Comparison of ENCODE assay signal across 1 cellular context in the genomic region with DNA sequence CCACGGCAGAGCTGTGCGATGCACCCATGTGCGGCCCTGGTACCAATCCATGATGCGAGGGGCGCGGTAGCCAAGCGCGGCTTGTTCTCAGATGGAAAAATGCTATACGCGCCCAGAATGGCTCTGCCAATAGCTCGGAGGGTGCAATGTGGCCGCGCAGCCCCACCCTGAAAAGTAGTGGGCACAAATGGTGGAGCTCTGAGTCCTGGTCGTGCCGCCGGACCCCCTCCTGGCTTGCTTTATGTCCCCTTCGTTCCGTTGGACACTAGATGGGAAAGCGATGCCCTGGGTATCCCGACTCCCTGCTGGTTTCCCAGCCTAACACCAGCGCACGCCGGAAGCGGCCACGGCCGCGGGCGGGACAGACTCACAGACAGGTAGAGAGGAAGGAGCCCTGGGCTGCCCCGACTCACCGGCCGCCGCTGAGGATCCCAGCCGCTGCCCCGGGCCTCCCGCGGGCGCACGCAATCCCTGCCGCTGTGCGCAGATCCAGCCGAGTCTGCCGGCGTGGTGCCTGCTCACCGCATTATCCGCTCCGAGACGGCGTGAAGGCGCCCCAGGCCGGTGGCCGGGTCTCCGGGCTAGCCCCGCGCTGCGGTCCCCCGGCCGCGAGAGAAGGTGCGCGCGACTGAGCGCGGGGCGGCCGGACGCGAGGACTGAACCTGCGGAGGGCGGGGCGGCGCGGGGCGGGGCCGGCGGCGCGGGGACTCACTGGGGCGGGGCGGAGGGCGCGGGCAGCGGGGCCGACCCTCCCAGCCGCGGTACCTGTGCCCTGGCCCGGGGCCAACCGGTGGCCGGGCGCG.
TF ChIP-seq lines count a peak whose summit lies in the region.

A gene with protein sequence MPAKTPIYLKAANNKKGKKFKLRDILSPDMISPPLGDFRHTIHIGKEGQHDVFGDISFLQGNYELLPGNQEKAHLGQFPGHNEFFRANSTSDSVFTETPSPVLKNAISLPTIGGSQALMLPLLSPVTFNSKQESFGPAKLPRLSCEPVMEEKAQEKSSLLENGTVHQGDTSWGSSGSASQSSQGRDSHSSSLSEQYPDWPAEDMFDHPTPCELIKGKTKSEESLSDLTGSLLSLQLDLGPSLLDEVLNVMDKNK (minus strand): TSS at position 630 of the 803 bp plus-strand sequence. CDS start 25,055 bp downstream, outside the sequence.

TF ChIP-seq in GM12878, 131 proteins besides CTCF, POLR2A, EP300 and RAD21 (continued from another document):
- TF ChIP-seq MXI1 (IDR thresholded peaks at IDR 0.05; ENCODE audit: low read depth, low read length): no peak; the same call in 1 of the 2 replicates
- TF ChIP-seq RAD51 (IDR thresholded peaks at IDR 0.05): no peak
- TF ChIP-seq, protein P1, sequence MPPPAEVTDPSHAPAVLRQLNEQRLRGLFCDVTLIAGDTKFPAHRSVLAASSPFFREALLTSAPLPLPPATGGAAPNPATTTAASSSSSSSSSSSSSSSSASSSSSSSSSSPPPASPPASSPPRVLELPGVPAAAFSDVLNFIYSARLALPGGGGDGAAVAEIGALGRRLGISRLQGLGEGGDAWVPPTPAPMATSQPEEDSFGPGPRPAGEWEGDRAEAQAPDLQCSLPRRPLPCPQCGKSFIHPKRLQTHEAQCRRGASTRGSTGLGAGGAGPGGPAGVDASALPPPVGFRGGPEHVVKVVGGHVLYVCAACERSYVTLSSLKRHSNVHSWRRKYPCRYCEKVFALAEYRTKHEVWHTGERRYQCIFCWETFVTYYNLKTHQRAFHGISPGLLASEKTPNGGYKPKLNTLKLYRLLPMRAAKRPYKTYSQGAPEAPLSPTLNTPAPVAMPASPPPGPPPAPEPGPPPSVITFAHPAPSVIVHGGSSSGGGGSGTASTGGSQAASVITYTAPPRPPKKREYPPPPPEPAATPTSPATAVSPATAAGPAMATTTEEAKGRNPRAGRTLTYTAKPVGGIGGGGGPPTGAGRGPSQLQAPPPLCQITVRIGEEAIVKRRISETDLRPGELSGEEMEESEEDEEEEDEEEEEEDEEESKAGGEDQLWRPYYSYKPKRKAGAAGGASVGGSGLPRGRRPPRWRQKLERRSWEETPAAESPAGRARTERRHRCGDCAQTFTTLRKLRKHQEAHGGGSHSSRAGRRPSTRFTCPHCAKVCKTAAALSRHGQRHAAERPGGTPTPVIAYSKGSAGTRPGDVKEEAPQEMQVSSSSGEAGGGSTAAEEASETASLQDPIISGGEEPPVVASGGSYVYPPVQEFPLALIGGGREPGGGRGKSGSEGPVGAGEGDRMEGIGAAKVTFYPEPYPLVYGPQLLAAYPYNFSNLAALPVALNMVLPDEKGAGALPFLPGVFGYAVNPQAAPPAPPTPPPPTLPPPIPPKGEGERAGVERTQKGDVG (CRISPR knock-in tag; IDR thresholded peaks at IDR 0.05): no peak
- no peak; the same call in 1 of the 2 replicates for TF ChIP-seq PML (IDR thresholded peaks at IDR 0.05; ENCODE audit: low read length)
- TF ChIP-seq, protein P2, sequence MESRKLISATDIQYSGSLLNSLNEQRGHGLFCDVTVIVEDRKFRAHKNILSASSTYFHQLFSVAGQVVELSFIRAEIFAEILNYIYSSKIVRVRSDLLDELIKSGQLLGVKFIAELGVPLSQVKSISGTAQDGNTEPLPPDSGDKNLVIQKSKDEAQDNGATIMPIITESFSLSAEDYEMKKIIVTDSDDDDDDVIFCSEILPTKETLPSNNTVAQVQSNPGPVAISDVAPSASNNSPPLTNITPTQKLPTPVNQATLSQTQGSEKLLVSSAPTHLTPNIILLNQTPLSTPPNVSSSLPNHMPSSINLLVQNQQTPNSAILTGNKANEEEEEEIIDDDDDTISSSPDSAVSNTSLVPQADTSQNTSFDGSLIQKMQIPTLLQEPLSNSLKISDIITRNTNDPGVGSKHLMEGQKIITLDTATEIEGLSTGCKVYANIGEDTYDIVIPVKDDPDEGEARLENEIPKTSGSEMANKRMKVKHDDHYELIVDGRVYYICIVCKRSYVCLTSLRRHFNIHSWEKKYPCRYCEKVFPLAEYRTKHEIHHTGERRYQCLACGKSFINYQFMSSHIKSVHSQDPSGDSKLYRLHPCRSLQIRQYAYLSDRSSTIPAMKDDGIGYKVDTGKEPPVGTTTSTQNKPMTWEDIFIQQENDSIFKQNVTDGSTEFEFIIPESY (IDR thresholded peaks at IDR 0.05): no peak
- no peak for TF ChIP-seq SMAD1 (IDR thresholded peaks at IDR 0.05; ENCODE audit: low read depth, partially characterized antibody)
- no peak for TF ChIP-seq JUND (IDR thresholded peaks at IDR 0.05; ENCODE audit: low read depth, low read length)
- no peak for TF ChIP-seq ATF7 (IDR thresholded peaks at IDR 0.05; ENCODE audit: low read depth)
- no peak for TF ChIP-seq HDAC6 (IDR thresholded peaks at IDR 0.05; ENCODE audit: unreplicated experiment)
- TF ChIP-seq ZSCAN29 (IDR thresholded peaks at IDR 0.05): 0 out of 2 replicates have a peak, but pooled peaks have one; percentile 26
- TF ChIP-seq CBFB (IDR thresholded peaks at IDR 0.05; ENCODE audit: low read depth): 0 out of 2 replicates have a peak, but pooled peaks have one; percentile 36
- TF ChIP-seq IKZF1 (conservative IDR thresholded peaks at IDR 0.05): peak; percentile 35; the same call in 1 of the 2 replicates
- TF ChIP-seq DPF2 (IDR thresholded peaks at IDR 0.05): no peak
- peak; percentile 65; the same call in 1 of the 2 replicates for TF ChIP-seq LARP7 (IDR thresholded peaks at IDR 0.05)
- TF ChIP-seq BACH1 (IDR thresholded peaks at IDR 0.05; ENCODE audit: borderline replicate concordance): peak; percentile 51
- no peak for TF ChIP-seq GABPA (IDR thresholded peaks at IDR 0.05; ENCODE audit: low read depth)
- 0 out of 2 replicates have a peak, but pooled peaks have one; percentile 57 for TF ChIP-seq TCF3 (IDR thresholded peaks at IDR 0.05; ENCODE audit: borderline replicate concordance, insufficient read depth, low read depth, low read length)
- TF ChIP-seq, protein P3, sequence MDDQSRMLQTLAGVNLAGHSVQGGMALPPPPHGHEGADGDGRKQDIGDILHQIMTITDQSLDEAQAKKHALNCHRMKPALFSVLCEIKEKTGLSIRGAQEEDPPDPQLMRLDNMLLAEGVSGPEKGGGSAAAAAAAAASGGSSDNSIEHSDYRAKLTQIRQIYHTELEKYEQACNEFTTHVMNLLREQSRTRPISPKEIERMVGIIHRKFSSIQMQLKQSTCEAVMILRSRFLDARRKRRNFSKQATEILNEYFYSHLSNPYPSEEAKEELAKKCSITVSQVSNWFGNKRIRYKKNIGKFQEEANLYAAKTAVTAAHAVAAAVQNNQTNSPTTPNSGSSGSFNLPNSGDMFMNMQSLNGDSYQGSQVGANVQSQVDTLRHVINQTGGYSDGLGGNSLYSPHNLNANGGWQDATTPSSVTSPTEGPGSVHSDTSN (IDR thresholded peaks at IDR 0.05; ENCODE audit: insufficient replicate concordance, low read depth, low read length): no peak
- TF ChIP-seq, protein P4, sequence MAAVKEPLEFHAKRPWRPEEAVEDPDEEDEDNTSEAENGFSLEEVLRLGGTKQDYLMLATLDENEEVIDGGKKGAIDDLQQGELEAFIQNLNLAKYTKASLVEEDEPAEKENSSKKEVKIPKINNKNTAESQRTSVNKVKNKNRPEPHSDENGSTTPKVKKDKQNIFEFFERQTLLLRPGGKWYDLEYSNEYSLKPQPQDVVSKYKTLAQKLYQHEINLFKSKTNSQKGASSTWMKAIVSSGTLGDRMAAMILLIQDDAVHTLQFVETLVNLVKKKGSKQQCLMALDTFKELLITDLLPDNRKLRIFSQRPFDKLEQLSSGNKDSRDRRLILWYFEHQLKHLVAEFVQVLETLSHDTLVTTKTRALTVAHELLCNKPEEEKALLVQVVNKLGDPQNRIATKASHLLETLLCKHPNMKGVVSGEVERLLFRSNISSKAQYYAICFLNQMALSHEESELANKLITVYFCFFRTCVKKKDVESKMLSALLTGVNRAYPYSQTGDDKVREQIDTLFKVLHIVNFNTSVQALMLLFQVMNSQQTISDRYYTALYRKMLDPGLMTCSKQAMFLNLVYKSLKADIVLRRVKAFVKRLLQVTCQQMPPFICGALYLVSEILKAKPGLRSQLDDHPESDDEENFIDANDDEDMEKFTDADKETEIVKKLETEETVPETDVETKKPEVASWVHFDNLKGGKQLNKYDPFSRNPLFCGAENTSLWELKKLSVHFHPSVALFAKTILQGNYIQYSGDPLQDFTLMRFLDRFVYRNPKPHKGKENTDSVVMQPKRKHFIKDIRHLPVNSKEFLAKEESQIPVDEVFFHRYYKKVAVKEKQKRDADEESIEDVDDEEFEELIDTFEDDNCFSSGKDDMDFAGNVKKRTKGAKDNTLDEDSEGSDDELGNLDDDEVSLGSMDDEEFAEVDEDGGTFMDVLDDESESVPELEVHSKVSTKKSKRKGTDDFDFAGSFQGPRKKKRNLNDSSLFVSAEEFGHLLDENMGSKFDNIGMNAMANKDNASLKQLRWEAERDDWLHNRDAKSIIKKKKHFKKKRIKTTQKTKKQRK (IDR thresholded peaks at IDR 0.05; ENCODE audit: low read depth, low read length): no peak
- no peak for TF ChIP-seq NFXL1 (IDR thresholded peaks at IDR 0.05; ENCODE audit: borderline replicate concordance)
- no peak for TF ChIP-seq CHD4 (IDR thresholded peaks at IDR 0.05)
- TF ChIP-seq CEBPB (IDR thresholded peaks at IDR 0.05; ENCODE audit: borderline replicate concordance in 1 of 2, low read depth in 2 of 2, low read length in 2 of 2): no peak
- peak; percentile 73; the same call in 1 of the 2 replicates for TF ChIP-seq POLR2AphosphoS5 (IDR thresholded peaks at IDR 0.05; ENCODE audit: low read length)
- no peak for TF ChIP-seq RELA (IDR thresholded peaks at IDR 0.05; ENCODE audit: borderline replicate concordance, partially characterized antibody)
- TF ChIP-seq ZNF217 (IDR thresholded peaks at IDR 0.05): no peak
- TF ChIP-seq TARDBP (IDR thresholded peaks at IDR 0.05; ENCODE audit: borderline replicate concordance): 0 out of 2 replicates have a peak, but pooled peaks have one; percentile 48
